14 cellular contexts compared by ENCODE assay signal in the genomic region with DNA sequence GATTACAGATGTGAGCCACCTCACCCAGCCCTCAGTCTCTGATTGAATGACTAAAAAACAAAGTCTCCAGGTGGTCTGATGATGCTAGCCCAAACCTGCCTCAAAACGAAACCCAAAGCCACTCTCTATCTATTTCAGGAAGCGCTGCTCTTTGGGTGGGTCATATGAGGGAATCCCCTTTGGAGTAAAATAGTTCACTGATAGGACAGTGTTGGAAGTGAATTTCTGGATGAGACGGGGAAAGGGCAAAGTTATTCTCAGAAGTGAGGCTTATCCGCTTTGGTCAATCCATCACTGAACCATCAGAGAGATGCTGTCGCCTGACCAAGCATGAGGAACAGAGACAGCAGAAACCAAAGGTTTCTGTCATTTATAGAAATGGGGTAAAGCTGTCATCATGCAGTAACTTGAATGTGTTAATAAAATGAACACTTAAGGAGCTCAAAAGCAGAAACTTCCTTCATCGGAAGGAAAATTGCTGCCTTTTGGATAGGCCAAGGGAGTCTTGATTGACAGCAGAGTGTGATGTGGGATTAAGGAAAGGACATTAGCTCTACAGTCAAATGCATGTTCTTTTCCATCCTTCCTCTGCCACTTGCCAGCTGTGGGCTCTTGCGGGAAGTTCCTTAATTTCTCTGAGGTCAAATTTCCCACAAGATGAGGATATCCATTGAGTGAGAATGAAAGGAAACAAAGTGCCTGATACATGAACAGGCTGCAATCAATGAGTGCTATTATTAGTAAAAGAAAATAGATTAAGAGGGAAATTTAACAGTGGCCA.
DNase-seq lines count a peak whose midpoint lies in the region; ATAC-seq, FAIRE-seq and TF ChIP-seq lines count a peak whose summit lies in the region.
"Had no signal": no experiment of that assay in that cellular context is flagged by ENCODE, and none has a peak within 500 bp of the region (broad histone marks: within the 10 kb centered on the region; RNA-seq: fewer than 3 reads in every experiment).

No MANE protein-coding gene starts in this region.

- H3K9me3 ChIP-seq in pancreas (no peaks in the 10 kb centered on the region), lower lobe of right lung (no peaks in the 10 kb centered on the region)

- WGBS in pancreas, 2 donors: 91% methylated on average over 7 of the region's 7 CpGs

- no peaks in the 10 kb centered on the region for H3K4me1 ChIP-seq in pancreas
- no peaks in the 10 kb centered on the region for H3K4me1 ChIP-seq in lower lobe of right lung

- intact Hi-C loops in pancreas (cut with DNase I) (no loop called here), lower lobe of right lung (cut with DNase I) (no loop called here)

- ATAC-seq in GM18861 (IDR thresholded peaks at IDR 0.05; ENCODE audit: unreplicated experiment) (peak; percentile 87), GM21360 (IDR thresholded peaks at IDR 0.05; ENCODE audit: unreplicated experiment) (peak; percentile 92), HG02973 (IDR thresholded peaks at IDR 0.05; ENCODE audit: unreplicated experiment) (peak; percentile 93), pancreas (no peak), lower lobe of right lung (no peak)

- DNase-seq in MV-4-11 (lab: John Stamatoyannopoulos, UW) (peak; percentile 38), pancreas (no peak), lower lobe of right lung (no peak), NCI-H2227 (lab: John Stamatoyannopoulos, UW; ENCODE audit: unreplicated experiment) (no peak), AG08396 (ENCODE audit: low spot score) (no peak)
- DNase-seq: activated naive CD4-positive, alpha-beta T cell treated with anti-CD3 and anti-CD28 coated beads, Interleukin-2, amount 50 U/mL, for 16 hours; dermis blood vessel endothelial cell; NCI-H510A; SHP77 had no signal

- no peak for FAIRE-seq in pancreas (lab: Jason Lieb, UNC)
- FAIRE-seq: H1 had no signal

- H3K27me3 ChIP-seq in pancreas (no peaks in the 10 kb centered on the region), lower lobe of right lung (ENCODE audit: low read depth) (no peaks in the 10 kb centered on the region)

- H3K36me3 ChIP-seq in pancreas (no peaks in the 10 kb centered on the region), lower lobe of right lung (peaks cover under 1% of the 10 kb centered on the region)

- TF ChIP-seq CTCF in pancreas (IDR thresholded peaks at IDR 0.05) (no peak), lower lobe of right lung (IDR thresholded peaks at IDR 0.05) (no peak)

- H3K27ac ChIP-seq in pancreas (no peak overlapping the region), lower lobe of right lung (no peak overlapping the region)

- H3K4me3 ChIP-seq in pancreas (no peak overlapping the region), lower lobe of right lung (no peak overlapping the region)
- H3K4me3 ChIP-seq: lung had no signal

Comparison
In these comparisons a context has a peak if more than half of its experiments do, and no peak if none do; other contexts are left out.
1. ATAC-seq: peak in GM18861 (single experiment), GM21360 (single experiment) and HG02973 (single experiment); none in pancreas (0 of 4) and lower lobe of right lung (0 of 2).